Comparison of ENCODE assay signal across 18 cellular contexts in the genomic region with DNA sequence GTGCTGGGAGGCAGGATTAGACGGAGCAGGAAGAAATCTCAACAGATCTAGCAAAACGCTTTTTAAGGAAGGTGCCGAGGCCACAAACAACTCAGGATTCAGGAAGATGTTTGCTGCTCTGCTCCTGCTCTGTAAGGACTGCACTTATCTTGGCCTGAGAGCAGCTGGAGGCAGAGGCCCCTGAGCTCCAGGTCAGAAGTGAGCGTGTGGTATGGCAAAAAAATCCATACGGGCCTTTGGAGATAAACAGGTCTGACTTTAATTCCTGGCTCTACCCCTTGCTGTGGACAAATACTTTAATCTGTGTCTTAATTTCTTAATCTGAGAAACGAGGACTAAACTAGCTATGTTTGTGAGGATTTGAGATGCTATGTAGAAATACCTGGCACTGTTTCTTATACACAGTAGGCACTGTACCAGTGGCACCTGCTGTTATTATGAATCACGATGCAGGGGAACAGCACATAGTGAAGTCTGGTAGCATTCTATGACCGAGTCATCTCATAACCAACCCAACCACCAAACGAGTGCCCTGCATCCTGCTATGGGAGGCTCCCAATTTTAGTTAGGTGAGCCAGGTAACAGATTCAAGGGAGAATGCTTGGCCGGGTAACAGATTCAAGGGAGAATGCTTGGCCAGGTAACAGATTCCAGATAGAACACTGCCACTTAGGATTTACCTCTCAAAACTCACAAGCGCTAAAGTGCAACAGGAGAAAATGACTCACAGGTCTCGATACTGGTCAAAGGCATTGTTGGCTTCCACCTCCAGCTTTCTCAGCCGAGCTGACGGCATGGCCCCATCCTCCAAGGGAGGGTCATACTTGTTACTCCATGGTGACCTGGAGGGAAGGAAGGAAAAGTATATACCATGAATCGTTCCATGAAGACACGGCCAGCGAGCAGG.
DNase-seq lines count a peak whose midpoint lies in the region; ATAC-seq and TF ChIP-seq lines count a peak whose summit lies in the region.
"Had no signal": no experiment of that assay in that cellular context is flagged by ENCODE, and none has a peak within 500 bp of the region (broad histone marks: within the 10 kb centered on the region; RNA-seq: fewer than 3 reads in every experiment).

No MANE protein-coding gene starts in this region.

- peaks cover 38% of the 10 kb centered on the region for H3K36me3 ChIP-seq in CD8-positive, alpha-beta T cell (ENCODE audit: insufficient read depth, low read length)
- peaks cover 7 to 48% of the 10 kb centered on the region in 2 donors for H3K36me3 ChIP-seq in lung (ENCODE audit: control insufficient read depth in 2 of 2, insufficient read depth in 2 of 2, low read length in 2 of 2)

- TF ChIP-seq CTCF in AG04450 (IDR thresholded peaks at IDR 0.05; ENCODE audit: low read depth, low read length) (no peak), lung (IDR thresholded peaks at IDR 0.05; ENCODE audit: control extremely low read depth, extremely low read depth) (no peak), natural killer cell (IDR thresholded peaks at IDR 0.05) (no peak)
- TF ChIP-seq CTCF in CD8-positive, alpha-beta T cell (IDR thresholded peaks at IDR 0.05): no peak

- no peak overlapping the region for H3K4me3 Mint-ChIP-seq in CD8-positive, alpha-beta T cell
- H3K4me3 Mint-ChIP-seq in activated naive CD4-positive, alpha-beta T cell treated with anti-CD3 and anti-CD28 coated beads, Interleukin-2, amount 10 ng/mL, durations not matched to agents 7 days and 5 days: no peak overlapping the region
- no peak overlapping the region for H3K4me3 Mint-ChIP-seq in natural killer cell
- H3K4me3 Mint-ChIP-seq: activated naive CD8-positive, alpha-beta T cell treated with anti-CD3 and anti-CD28 coated beads, Interleukin-2, amount 10 ng/mL, durations not matched to agents 7 days and 5 days had no signal

- peaks cover 9% of the 10 kb centered on the region for H3K4me1 Mint-ChIP-seq in CD8-positive, alpha-beta T cell (ENCODE audit: low read depth)
- peaks cover 3% of the 10 kb centered on the region for H3K4me1 Mint-ChIP-seq in activated naive CD4-positive, alpha-beta T cell treated with anti-CD3 and anti-CD28 coated beads, Interleukin-2, amount 10 ng/mL, durations not matched to agents 7 days and 5 days
- H3K4me1 Mint-ChIP-seq in natural killer cell: peaks cover 19 to 21% of the 10 kb centered on the region in 2 donors

- H3K27ac ChIP-seq in AG04450 (ENCODE audit: low read depth, low read length) (peak overlapping the region; percentile 21), lung (ENCODE audit: low read depth in 1 of 2, low read length in 1 of 2) (no peak overlapping the region)
- H3K27ac ChIP-seq in CD8-positive, alpha-beta T cell (ENCODE audit: low read depth, low read length): no peak overlapping the region
- H3K27ac ChIP-seq: BLaER1, foreskin keratinocyte, GM23248, lower lobe of right lung, neutrophil, right lobe of liver had no signal

- peak overlapping the region; percentile 33 for H3K27ac Mint-ChIP-seq in CD8-positive, alpha-beta T cell
- H3K27ac Mint-ChIP-seq in activated naive CD4-positive, alpha-beta T cell treated with anti-CD3 and anti-CD28 coated beads, Interleukin-2, amount 10 ng/mL, durations not matched to agents 7 days and 5 days: peak overlapping the region; percentile 55
- H3K27ac Mint-ChIP-seq in natural killer cell: peak overlapping the region in 1 of 2 donors; percentile 31
- H3K27ac Mint-ChIP-seq: activated naive CD8-positive, alpha-beta T cell treated with anti-CD3 and anti-CD28 coated beads, Interleukin-2, amount 10 ng/mL, durations not matched to agents 7 days and 5 days had no signal

- H3K4me1 ChIP-seq in CD8-positive, alpha-beta T cell (ENCODE audit: insufficient read depth, low read length): no peaks in the 10 kb centered on the region
- H3K4me1 ChIP-seq in lung (ENCODE audit: control insufficient read depth in 2 of 2, insufficient read depth in 2 of 2, low read length in 2 of 2): peaks cover 0 to 3% of the 10 kb centered on the region in 2 donors
- H3K4me1 ChIP-seq: foreskin keratinocyte, right lobe of liver had no signal

- 92 to 94% methylated on average over 17 of the region's 17 CpGs for WGBS in lung, 2 donors

- no peaks in the 10 kb centered on the region for H3K9me3 Mint-ChIP-seq in CD8-positive, alpha-beta T cell
- H3K9me3 Mint-ChIP-seq in activated naive CD4-positive, alpha-beta T cell treated with anti-CD3 and anti-CD28 coated beads, Interleukin-2, amount 10 ng/mL, durations not matched to agents 7 days and 5 days: no peaks in the 10 kb centered on the region
- no peaks in the 10 kb centered on the region for H3K9me3 Mint-ChIP-seq in natural killer cell
- H3K9me3 Mint-ChIP-seq: activated naive CD8-positive, alpha-beta T cell treated with anti-CD3 and anti-CD28 coated beads, Interleukin-2, amount 10 ng/mL, durations not matched to agents 7 days and 5 days had no signal

- intact Hi-C loops in CD8-positive, alpha-beta T cell (cut with DNase I, micrococcal nuclease): no loop called here
- intact Hi-C loops in natural killer cell (cut with micrococcal nuclease): no loop called here

- H3K27me3 Mint-ChIP-seq in CD8-positive, alpha-beta T cell (ENCODE audit: low read depth): no peaks in the 10 kb centered on the region
- H3K27me3 Mint-ChIP-seq in activated naive CD4-positive, alpha-beta T cell treated with anti-CD3 and anti-CD28 coated beads, Interleukin-2, amount 10 ng/mL, durations not matched to agents 7 days and 5 days: no peaks in the 10 kb centered on the region
- no peaks in the 10 kb centered on the region for H3K27me3 Mint-ChIP-seq in natural killer cell (ENCODE audit: low read depth in 2 of 2)
- H3K27me3 Mint-ChIP-seq: activated naive CD8-positive, alpha-beta T cell treated with anti-CD3 and anti-CD28 coated beads, Interleukin-2, amount 10 ng/mL, durations not matched to agents 7 days and 5 days had no signal

- H3K27me3 ChIP-seq in AG04450 (ENCODE audit: control insufficient read depth, insufficient read depth, low read length) (no peaks in the 10 kb centered on the region), lung (ENCODE audit: control insufficient read depth, insufficient read depth) (no peaks in the 10 kb centered on the region)
- H3K27me3 ChIP-seq in CD8-positive, alpha-beta T cell (ENCODE audit: insufficient read depth, low read length): no peaks in the 10 kb centered on the region
- H3K27me3 ChIP-seq: BLaER1, foreskin keratinocyte, neutrophil, right lobe of liver had no signal

- DNase-seq in AG04450 (ENCODE audit: low read depth, low spot score): no peak
- no peak for DNase-seq in CD8-positive, alpha-beta T cell
- DNase-seq in activated naive CD4-positive, alpha-beta T cell treated with anti-CD3 and anti-CD28 coated beads, Interleukin-2, amount 10 ng/mL, durations not matched to agents 7 days and 5 days: no peak
- DNase-seq in lung (ENCODE audit: low spot score): no peak
- no peak for DNase-seq in natural killer cell
- DNase-seq in HCEC 1CT: no peak
- no peak for DNase-seq in putamen (ENCODE audit: low spot score)
- DNase-seq: activated naive CD8-positive, alpha-beta T cell treated with anti-CD3 and anti-CD28 coated beads, Interleukin-2, amount 10 ng/mL, durations not matched to agents 7 days and 5 days; DMS79 treated with DMSO at 0.1 percent for 48 hours; foreskin keratinocyte; GM23248; IMR-90; lower lobe of right lung; right lobe of liver; SW 1271 had no signal

- H3K9me3 ChIP-seq in AG04450 (ENCODE audit: control insufficient read depth, insufficient read depth, low read length) (peaks cover 10% of the 10 kb centered on the region), lung (ENCODE audit: control insufficient read depth in 2 of 2, insufficient read depth in 1 of 2, low read length in 1 of 2) (no peaks in the 10 kb centered on the region)
- H3K9me3 ChIP-seq in CD8-positive, alpha-beta T cell (ENCODE audit: low read length): no peaks in the 10 kb centered on the region
- H3K9me3 ChIP-seq: lower lobe of right lung, neutrophil, right lobe of liver had no signal

- peaks cover 86% of the 10 kb centered on the region for H3K36me3 Mint-ChIP-seq in CD8-positive, alpha-beta T cell
- peaks cover 54% of the 10 kb centered on the region for H3K36me3 Mint-ChIP-seq in activated naive CD4-positive, alpha-beta T cell treated with anti-CD3 and anti-CD28 coated beads, Interleukin-2, amount 10 ng/mL, durations not matched to agents 7 days and 5 days
- H3K36me3 Mint-ChIP-seq in natural killer cell: no peaks in the 10 kb centered on the region

- CTCF ChIA-PET in AG04450 (lab: Charles Lee): interaction anchor here (0.7 to 1.3 kb wide), 2 partner anchors 11 to 37 kb away, joined by 3 to 5 read pairs; no protein-coding TSS in a partner anchor
- CTCF ChIA-PET in CD8-positive, alpha-beta T cell (lab: Charles Lee): interaction anchor here (1.0 to 1.5 kb wide), 4 partner anchors 11 to 36 kb away, joined by 3 to 4 read pairs (median 4); no protein-coding TSS in a partner anchor
- CTCF ChIA-PET in activated naive CD4-positive, alpha-beta T cell treated with anti-CD3 and anti-CD28 coated beads, Interleukin-2, amount 10 ng/mL, durations not matched to agents 7 days and 5 days (lab: Charles Lee): interaction anchor here (1.0 kb wide), 1 partner anchor 13 kb away, joined by 4 read pairs; no protein-coding TSS in a partner anchor

- no peak for ATAC-seq in CD8-positive, alpha-beta T cell
- ATAC-seq in lung (ENCODE audit: insufficient read depth, low FRiP score): no peak
- no peak for ATAC-seq in natural killer cell
- no peak for ATAC-seq in HG03442 (IDR thresholded peaks at IDR 0.05; ENCODE audit: unreplicated experiment)
- ATAC-seq: foreskin keratinocyte, right lobe of liver had no signal

- H3K4me3 ChIP-seq in AG04450 (ENCODE audit: low read depth, low read length) (no peak overlapping the region), lung (peak overlapping the region; percentile 10)
- H3K4me3 ChIP-seq in CD8-positive, alpha-beta T cell (ENCODE audit: low read depth, low read length): no peak overlapping the region
- H3K4me3 ChIP-seq: BLaER1, GM23248, lower lobe of right lung, right lobe of liver had no signal

- POLR2A ChIA-PET in AG04450 (lab: Yijun Ruan, JAX): interaction anchor here (0.7 kb wide), 1 partner anchor 22 kb away, joined by 3 read pairs; no protein-coding TSS in a partner anchor
- POLR2A ChIA-PET in CD8-positive, alpha-beta T cell (lab: Charles Lee): interaction anchor here (1.2 kb wide), 1 partner anchor 205 kb away, joined by 3 read pairs; no protein-coding TSS in a partner anchor
